ENCODE assay signal across 1 cellular context in genomic region chr3:115706311-115706829, GRCh38.
A peak's percentile ranks its signal among the peaks of the same experiment; 100 is the strongest.
TF ChIP-seq lines count a peak whose summit lies in the region.

No MANE protein-coding gene starts in this region.

TF ChIP-seq in HepG2, 621 proteins besides CTCF, POLR2A, EP300 and RAD21 (continued from another document and continues in another):
- TF ChIP-seq ZNF768 (CRISPR knock-in tag; IDR thresholded peaks at IDR 0.05): no peak
- TF ChIP-seq IKZF5 (CRISPR knock-in tag; IDR thresholded peaks at IDR 0.05): no peak
- TF ChIP-seq SNRNP70 (IDR thresholded peaks at IDR 0.05; ENCODE audit: low read depth, low read length): no peak
- TF ChIP-seq SSRP1 (CRISPR knock-in tag; IDR thresholded peaks at IDR 0.05): no peak
- TF ChIP-seq ZNF616 (CRISPR knock-in tag; IDR thresholded peaks at IDR 0.05; ENCODE audit: low read depth): no peak
- TF ChIP-seq RFXAP (CRISPR knock-in tag; IDR thresholded peaks at IDR 0.05; ENCODE audit: borderline replicate concordance): no peak
- no peak for TF ChIP-seq BCL3 (CRISPR knock-in tag; IDR thresholded peaks at IDR 0.05)
- TF ChIP-seq TFE3 (CRISPR knock-in tag; IDR thresholded peaks at IDR 0.05): no peak
- TF ChIP-seq ARID5B (CRISPR knock-in tag; IDR thresholded peaks at IDR 0.05): peak; percentile 88
- TF ChIP-seq NR2F6 (IDR thresholded peaks at IDR 0.05): peak; percentile 70
- TF ChIP-seq NR2F6 (CRISPR knock-in tag; IDR thresholded peaks at IDR 0.05): peak; percentile 39; the same call in 1 of the 2 replicates
- TF ChIP-seq SMC3 (IDR thresholded peaks at IDR 0.05; ENCODE audit: low read length): no peak
- TF ChIP-seq, protein P1, sequence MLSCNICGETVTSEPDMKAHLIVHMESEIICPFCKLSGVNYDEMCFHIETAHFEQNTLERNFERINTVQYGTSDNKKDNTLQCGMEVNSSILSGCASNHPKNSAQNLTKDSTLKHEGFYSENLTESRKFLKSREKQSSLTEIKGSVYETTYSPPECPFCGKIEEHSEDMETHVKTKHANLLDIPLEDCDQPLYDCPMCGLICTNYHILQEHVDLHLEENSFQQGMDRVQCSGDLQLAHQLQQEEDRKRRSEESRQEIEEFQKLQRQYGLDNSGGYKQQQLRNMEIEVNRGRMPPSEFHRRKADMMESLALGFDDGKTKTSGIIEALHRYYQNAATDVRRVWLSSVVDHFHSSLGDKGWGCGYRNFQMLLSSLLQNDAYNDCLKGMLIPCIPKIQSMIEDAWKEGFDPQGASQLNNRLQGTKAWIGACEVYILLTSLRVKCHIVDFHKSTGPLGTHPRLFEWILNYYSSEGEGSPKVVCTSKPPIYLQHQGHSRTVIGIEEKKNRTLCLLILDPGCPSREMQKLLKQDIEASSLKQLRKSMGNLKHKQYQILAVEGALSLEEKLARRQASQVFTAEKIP (CRISPR knock-in tag; IDR thresholded peaks at IDR 0.05; ENCODE audit: borderline replicate concordance): no peak
- TF ChIP-seq PRDM15 (CRISPR knock-in tag; IDR thresholded peaks at IDR 0.05): no peak
- TF ChIP-seq ZNF510 (CRISPR knock-in tag; IDR thresholded peaks at IDR 0.05; ENCODE audit: low read depth): no peak
- no peak for TF ChIP-seq ZNF576 (CRISPR knock-in tag; IDR thresholded peaks at IDR 0.05)
- no peak for TF ChIP-seq ZFP36L1 (CRISPR knock-in tag; IDR thresholded peaks at IDR 0.05)
- no peak for TF ChIP-seq ZNF883 (CRISPR knock-in tag; IDR thresholded peaks at IDR 0.05; ENCODE audit: not compliant biosample characterization)
- peak; percentile 86 for TF ChIP-seq ASH2L (IDR thresholded peaks at IDR 0.05; ENCODE audit: insufficient read length, low read depth, low read length)
- no peak for TF ChIP-seq RNF219 (CRISPR knock-in tag; IDR thresholded peaks at IDR 0.05)
- TF ChIP-seq RXRB (CRISPR knock-in tag; IDR thresholded peaks at IDR 0.05; ENCODE audit: borderline replicate concordance): peak; percentile 54; the same call in 1 of the 2 replicates
- TF ChIP-seq, protein P2, sequence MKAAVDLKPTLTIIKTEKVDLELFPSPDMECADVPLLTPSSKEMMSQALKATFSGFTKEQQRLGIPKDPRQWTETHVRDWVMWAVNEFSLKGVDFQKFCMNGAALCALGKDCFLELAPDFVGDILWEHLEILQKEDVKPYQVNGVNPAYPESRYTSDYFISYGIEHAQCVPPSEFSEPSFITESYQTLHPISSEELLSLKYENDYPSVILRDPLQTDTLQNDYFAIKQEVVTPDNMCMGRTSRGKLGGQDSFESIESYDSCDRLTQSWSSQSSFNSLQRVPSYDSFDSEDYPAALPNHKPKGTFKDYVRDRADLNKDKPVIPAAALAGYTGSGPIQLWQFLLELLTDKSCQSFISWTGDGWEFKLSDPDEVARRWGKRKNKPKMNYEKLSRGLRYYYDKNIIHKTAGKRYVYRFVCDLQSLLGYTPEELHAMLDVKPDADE (CRISPR knock-in tag; IDR thresholded peaks at IDR 0.05): no peak
- no peak for TF ChIP-seq MXD4 (CRISPR knock-in tag; IDR thresholded peaks at IDR 0.05)
- TF ChIP-seq DMAP1 (CRISPR knock-in tag; IDR thresholded peaks at IDR 0.05): no peak
- TF ChIP-seq ZNF564 (CRISPR knock-in tag; IDR thresholded peaks at IDR 0.05): no peak
- TF ChIP-seq ZNF280D (CRISPR knock-in tag; IDR thresholded peaks at IDR 0.05): no peak
- TF ChIP-seq ADNP (CRISPR knock-in tag; IDR thresholded peaks at IDR 0.05): no peak
- TF ChIP-seq HMGXB4 (CRISPR knock-in tag; IDR thresholded peaks at IDR 0.05; ENCODE audit: borderline replicate concordance in 1 of 2, low read depth in 1 of 2): no peak
- no peak for TF ChIP-seq CBX2 (IDR thresholded peaks at IDR 0.05; ENCODE audit: low read depth, low read length)
- no peak for TF ChIP-seq CBX2 (CRISPR knock-in tag; IDR thresholded peaks at IDR 0.05; ENCODE audit: low read depth)
- no peak for TF ChIP-seq CHD4 (IDR thresholded peaks at IDR 0.05; ENCODE audit: borderline replicate concordance, low read length)
- no peak for TF ChIP-seq ZNF672 (CRISPR knock-in tag; IDR thresholded peaks at IDR 0.05)
- TF ChIP-seq ZNF460 (CRISPR knock-in tag; IDR thresholded peaks at IDR 0.05; ENCODE audit: borderline replicate concordance): no peak
- TF ChIP-seq ZBTB7B (CRISPR knock-in tag; IDR thresholded peaks at IDR 0.05): no peak
- TF ChIP-seq POLR2AphosphoS2 (IDR thresholded peaks at IDR 0.05; ENCODE audit: low read depth, low read length): no peak
- no peak for TF ChIP-seq SNAPC2 (CRISPR knock-in tag; IDR thresholded peaks at IDR 0.05)
- TF ChIP-seq SYNCRIP (IDR thresholded peaks at IDR 0.05; ENCODE audit: insufficient read depth, low read depth, low read length): no peak
